Comparison of ENCODE assay signal across 2 cellular contexts in the genomic region with DNA sequence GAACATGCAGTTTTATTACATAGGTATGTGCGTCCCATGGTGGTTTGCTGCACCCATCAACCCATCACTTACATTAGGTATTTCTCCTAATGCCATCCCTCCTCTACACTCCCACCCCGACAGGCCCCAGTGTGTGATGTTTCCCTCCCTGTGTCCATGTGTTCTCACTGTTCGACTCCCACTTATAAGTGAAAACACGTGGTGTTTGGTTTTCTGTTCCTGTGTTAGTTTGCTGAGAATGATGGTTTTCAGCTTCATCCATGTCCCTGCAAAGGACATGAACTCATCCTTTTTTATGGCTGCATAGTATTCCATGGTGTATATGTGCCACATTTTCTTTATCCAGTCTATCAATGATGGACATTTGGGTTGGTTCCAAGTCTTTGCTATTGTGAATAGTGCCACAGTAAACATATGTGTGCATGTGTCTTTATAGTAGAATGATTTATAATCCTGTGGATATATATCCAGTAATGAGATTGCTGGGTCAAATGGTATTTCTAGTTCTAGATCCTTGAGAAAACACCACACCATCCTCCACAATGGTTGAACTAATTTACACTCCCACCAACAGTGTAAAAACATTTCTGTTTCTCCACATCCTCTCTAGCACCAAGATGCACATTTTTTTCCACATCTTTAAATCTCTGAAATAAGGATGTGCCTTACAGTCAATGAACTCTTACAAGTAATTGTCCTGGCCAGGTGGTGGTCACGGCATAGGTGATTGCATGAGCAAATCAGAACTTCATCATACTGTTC. TPM values are rescaled to one million over a fixed set of nuclear protein-coding genes. Genes with fewer than 3 reads are reported as not detected.
"Had no signal": no experiment of that assay in that cellular context is flagged by ENCODE, and none has a peak within 500 bp of the region (broad histone marks: within the 10 kb centered on the region; RNA-seq: fewer than 3 reads in every experiment).

No MANE protein-coding gene starts in this region.

RNA-seq across cellular contexts. Expression of a gene that starts 26.7 kb away (rescaled TPM):
- total RNA-seq: H7 had no signal
- polyA plus RNA-seq: IgD-negative memory B cell had no signal
